1 cellular context compared by ENCODE assay signal in genomic region chr5:154278172-154278571, GRCh38.
TF ChIP-seq lines count a peak whose summit lies in the region.

No MANE protein-coding gene starts in this region.

TF ChIP-seq in IMR-90, 13 proteins besides CTCF, POLR2A, EP300 and RAD21:
- TF ChIP-seq SMC3 (IDR thresholded peaks at IDR 0.05; ENCODE audit: low read depth, low read length) (no peak), FOS (IDR thresholded peaks at IDR 0.05; ENCODE audit: low read depth, low read length) (0 out of 2 replicates have a peak, but pooled peaks have one; percentile 3)
